Comparison of ENCODE assay signal across 26 cellular contexts in the genomic region with DNA sequence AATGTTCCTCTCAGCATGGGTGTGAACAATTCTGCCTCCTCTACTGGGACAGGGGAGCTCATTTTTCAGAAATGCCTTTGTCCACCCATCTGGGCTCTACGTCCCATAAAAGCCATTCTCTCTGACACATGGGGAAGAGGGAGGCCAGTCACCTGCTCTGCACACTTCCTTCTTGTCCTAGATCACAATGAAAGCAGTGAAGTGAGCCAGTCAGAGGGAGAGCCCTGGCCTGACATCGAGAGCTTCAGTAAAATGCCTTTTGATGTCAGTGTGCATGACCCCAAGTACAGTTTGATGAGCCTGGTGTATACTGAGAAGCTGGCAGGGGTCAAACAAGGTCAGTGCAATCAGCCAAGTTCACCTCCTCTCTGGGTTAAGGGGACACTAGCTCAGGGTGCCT.
"Had no signal": no experiment of that assay in that cellular context is flagged by ENCODE, and none has a peak within 500 bp of the region (broad histone marks: within the 10 kb centered on the region; RNA-seq: fewer than 3 reads in every experiment).

No MANE protein-coding gene starts in this region.

- H3K4me3 ChIP-seq: ascending aorta, breast epithelium, colonic mucosa, gastrocnemius medialis had no signal

- H3K27me3 Mint-ChIP-seq: activated CD4-positive, alpha-beta memory T cell treated with anti-CD3 and anti-CD28 coated beads for 36 hours; activated CD4-positive, alpha-beta T cell treated with anti-CD3 and anti-CD28 coated beads for 36 hours; activated CD4-positive, alpha-beta T cell treated with anti-CD3 and anti-CD28 coated beads, Interleukin-2, amount 10 ng/mL, durations not matched to agents 24 days and 14 days; activated CD8-positive, alpha-beta memory T cell treated with anti-CD3 and anti-CD28 coated beads, Interleukin-2, amount 10 ng/mL, durations not matched to agents 7 days and 5 days; activated naive CD4-positive, alpha-beta T cell treated with anti-CD3 and anti-CD28 coated beads, Interleukin-2, amount 10 ng/mL, durations not matched to agents 7 days and 5 days; brain had no signal

- H3K9me3 Mint-ChIP-seq: activated CD4-positive, alpha-beta memory T cell treated with anti-CD3 and anti-CD28 coated beads for 36 hours; activated CD4-positive, alpha-beta T cell treated with anti-CD3 and anti-CD28 coated beads, Interleukin-2, amount 10 ng/mL, durations not matched to agents 24 days and 14 days; activated naive CD4-positive, alpha-beta T cell treated with anti-CD3 and anti-CD28 coated beads, Interleukin-2, amount 10 ng/mL, durations not matched to agents 7 days and 5 days; activated naive CD4-positive, alpha-beta T cell treated with anti-CD3 and anti-CD28 coated beads, Interleukin-2, amount 50 U/mL, for 72 hours; activated naive CD8-positive, alpha-beta T cell treated with anti-CD3 and anti-CD28 coated beads, Interleukin-2, amount 10 ng/mL, durations not matched to agents 7 days and 5 days; brain; endodermal cell had no signal

- H3K4me1 Mint-ChIP-seq: activated CD4-positive, alpha-beta T cell treated with anti-CD3 and anti-CD28 coated beads for 36 hours; activated naive CD4-positive, alpha-beta T cell treated with anti-CD3 and anti-CD28 coated beads, Interleukin-2, amount 10 ng/mL, durations not matched to agents 7 days and 5 days; activated naive CD8-positive, alpha-beta T cell treated with anti-CD3 and anti-CD28 coated beads, Interleukin-2, amount 10 ng/mL, durations not matched to agents 7 days and 5 days; brain had no signal

- H3K36me3 ChIP-seq: breast epithelium, colonic mucosa, gastrocnemius medialis had no signal

- H3K4me1 ChIP-seq: ascending aorta, breast epithelium, colonic mucosa, foreskin keratinocyte had no signal

- H3K36me3 Mint-ChIP-seq: activated CD4-positive, alpha-beta memory T cell treated with anti-CD3 and anti-CD28 coated beads for 36 hours; activated CD8-positive, alpha-beta memory T cell treated with anti-CD3 and anti-CD28 coated beads, Interleukin-2, amount 10 ng/mL, durations not matched to agents 7 days and 5 days; activated naive CD4-positive, alpha-beta T cell treated with anti-CD3 and anti-CD28 coated beads, Interleukin-2, amount 10 ng/mL, durations not matched to agents 7 days and 5 days; activated naive CD4-positive, alpha-beta T cell treated with anti-CD3 and anti-CD28 coated beads, Interleukin-2, amount 50 U/mL, for 72 hours; activated naive CD8-positive, alpha-beta T cell treated with anti-CD3 and anti-CD28 coated beads, Interleukin-2, amount 10 ng/mL, durations not matched to agents 7 days and 5 days had no signal

- H3K9me3 ChIP-seq: ascending aorta, breast epithelium, colonic mucosa, gastrocnemius medialis had no signal

- H3K4me3 Mint-ChIP-seq: activated CD4-positive, alpha-beta memory T cell treated with anti-CD3 and anti-CD28 coated beads for 36 hours; activated CD4-positive, alpha-beta T cell treated with anti-CD3 and anti-CD28 coated beads for 36 hours; activated CD4-positive, alpha-beta T cell treated with anti-CD3 and anti-CD28 coated beads, Interleukin-2, amount 10 ng/mL, durations not matched to agents 24 days and 14 days; activated CD8-positive, alpha-beta memory T cell treated with anti-CD3 and anti-CD28 coated beads, Interleukin-2, amount 10 ng/mL, durations not matched to agents 7 days and 5 days; activated CD8-positive, alpha-beta T cell treated with anti-CD3 and anti-CD28 coated beads, Interleukin-2, amount 10 ng/mL, durations not matched to agents 7 days and 5 days; activated naive CD4-positive, alpha-beta T cell treated with anti-CD3 and anti-CD28 coated beads, Interleukin-2, amount 10 ng/mL, durations not matched to agents 7 days and 5 days; activated naive CD8-positive, alpha-beta T cell treated with anti-CD3 and anti-CD28 coated beads, Interleukin-2, amount 10 ng/mL, durations not matched to agents 7 days and 5 days; brain; endodermal cell had no signal

- ATAC-seq: activated CD4-positive, alpha-beta T cell treated with anti-CD3 and anti-CD28 coated beads for 36 hours; activated CD8-positive, alpha-beta memory T cell treated with anti-CD3 and anti-CD28 coated beads, Interleukin-2, amount 10 ng/mL, durations not matched to agents 7 days and 5 days; activated CD8-positive, alpha-beta T cell treated with anti-CD3 and anti-CD28 coated beads, Interleukin-2, amount 10 ng/mL, durations not matched to agents 7 days and 5 days; activated naive CD4-positive, alpha-beta T cell treated with anti-CD3 and anti-CD28 coated beads, Interleukin-2, amount 50 U/mL, for 72 hours; foreskin keratinocyte; gastrocnemius medialis had no signal

- DNase-seq: activated CD4-positive, alpha-beta memory T cell treated with anti-CD3 and anti-CD28 coated beads for 36 hours; activated CD4-positive, alpha-beta T cell treated with anti-CD3 and anti-CD28 coated beads for 36 hours; activated CD4-positive, alpha-beta T cell treated with anti-CD3 and anti-CD28 coated beads, Interleukin-2, amount 10 ng/mL, durations not matched to agents 24 days and 14 days; activated CD4-positive, CD25-positive, alpha-beta regulatory T cell; activated CD4-positive, CD25-positive, alpha-beta regulatory T cell treated with anti-CD3 and anti-CD28 coated beads, Interleukin-2, amount 50 U/mL, for 72 hours; activated CD8-positive, alpha-beta memory T cell treated with anti-CD3 and anti-CD28 coated beads, Interleukin-2, amount 10 ng/mL, durations not matched to agents 7 days and 5 days; activated CD8-positive, alpha-beta memory T cell treated with anti-CD3 and anti-CD28 coated beads, Interleukin-2, amount 50 U/mL, for 4 hours; activated CD8-positive, alpha-beta T cell treated with anti-CD3 and anti-CD28 coated beads, Interleukin-2, amount 10 ng/mL, durations not matched to agents 7 days and 5 days; activated gamma-delta T cell; activated naive CD4-positive, alpha-beta T cell; activated naive CD4-positive, alpha-beta T cell treated with anti-CD3 and anti-CD28 coated beads, Interleukin-2, amount 10 ng/mL, durations not matched to agents 7 days and 5 days; activated naive CD8-positive, alpha-beta T cell treated with anti-CD3 and anti-CD28 coated beads, Interleukin-2, amount 10 ng/mL, durations not matched to agents 7 days and 5 days; activated T-cell treated with anti-CD3 and anti-CD28 coated beads, Interleukin-2, amount 50 U/mL, for 1 hour; activated T-cell treated with anti-CD3 and anti-CD28 coated beads, Interleukin-2, amount 50 U/mL, for 48 hours; caudate nucleus; colonic mucosa; effector memory CD4-positive, alpha-beta T cell; endodermal cell; foreskin keratinocyte; gastrocnemius medialis; glutamatergic neuron; T-helper 2 cell had no signal

- H3K27ac ChIP-seq: ascending aorta, breast epithelium, colonic mucosa, foreskin keratinocyte, gastrocnemius medialis had no signal

- H3K27me3 ChIP-seq: ascending aorta, breast epithelium, colonic mucosa, foreskin keratinocyte, gastrocnemius medialis had no signal

- H3K27ac Mint-ChIP-seq: activated CD4-positive, alpha-beta memory T cell treated with anti-CD3 and anti-CD28 coated beads for 36 hours; activated CD4-positive, alpha-beta T cell treated with anti-CD3 and anti-CD28 coated beads for 36 hours; activated CD4-positive, alpha-beta T cell treated with anti-CD3 and anti-CD28 coated beads, Interleukin-2, amount 10 ng/mL, durations not matched to agents 24 days and 14 days; activated CD8-positive, alpha-beta memory T cell treated with anti-CD3 and anti-CD28 coated beads, Interleukin-2, amount 10 ng/mL, durations not matched to agents 7 days and 5 days; activated CD8-positive, alpha-beta T cell treated with anti-CD3 and anti-CD28 coated beads, Interleukin-2, amount 10 ng/mL, durations not matched to agents 7 days and 5 days; activated naive CD4-positive, alpha-beta T cell treated with anti-CD3 and anti-CD28 coated beads, Interleukin-2, amount 10 ng/mL, durations not matched to agents 7 days and 5 days; activated naive CD4-positive, alpha-beta T cell treated with anti-CD3 and anti-CD28 coated beads, Interleukin-2, amount 50 U/mL, for 72 hours; activated naive CD8-positive, alpha-beta T cell treated with anti-CD3 and anti-CD28 coated beads, Interleukin-2, amount 10 ng/mL, durations not matched to agents 7 days and 5 days; brain; endodermal cell had no signal
